ENCODE assay signal across 9 cellular contexts in the genomic region with DNA sequence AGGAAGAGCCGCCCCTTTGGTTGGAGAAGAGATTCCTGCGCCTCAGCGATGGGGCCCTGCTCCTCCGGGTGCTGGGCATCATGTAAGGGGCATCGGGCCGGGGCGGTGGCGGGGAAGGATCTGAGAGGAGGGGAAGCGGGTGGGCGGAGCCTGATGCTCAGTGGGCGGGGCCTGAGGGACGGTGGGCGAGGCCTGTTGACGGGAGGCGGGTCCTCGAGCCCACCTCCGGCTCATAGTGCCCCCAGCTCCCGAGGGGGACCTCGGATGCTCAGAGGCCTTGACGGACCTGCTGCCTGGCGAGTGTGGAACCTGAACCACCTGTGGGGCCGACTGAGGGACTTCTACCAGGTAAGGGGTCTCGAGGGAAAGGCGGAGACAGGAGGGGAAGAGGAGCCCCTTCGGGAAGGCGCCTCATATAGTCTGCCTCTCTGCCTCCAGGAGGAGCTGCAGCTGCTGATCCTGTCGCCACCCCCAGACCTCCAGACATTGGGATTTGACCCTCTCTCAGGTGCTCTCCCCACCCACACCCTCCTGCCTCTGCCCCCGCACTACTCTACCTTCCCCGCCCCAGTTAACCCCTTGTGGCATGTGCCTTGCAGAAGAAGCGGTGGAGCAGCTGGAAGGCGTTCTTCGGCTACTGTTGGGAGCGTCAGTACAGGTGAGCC. TPM values are rescaled to one million over a fixed set of nuclear protein-coding genes. Genes with fewer than 3 reads are reported as not detected.
DNase-seq lines count a peak whose midpoint lies in the region; ATAC-seq and TF ChIP-seq lines count a peak whose summit lies in the region.
"Had no signal": no experiment of that assay in that cellular context is flagged by ENCODE, and none has a peak within 500 bp of the region (broad histone marks: within the 10 kb centered on the region; RNA-seq: fewer than 3 reads in every experiment).

No MANE protein-coding gene starts in this region.

- no peaks in the 10 kb centered on the region for H3K36me3 ChIP-seq in ES-I3 (ENCODE audit: insufficient read depth, low read length)
- no peaks in the 10 kb centered on the region for H3K36me3 ChIP-seq in gastrocnemius medialis
- H3K36me3 ChIP-seq: HAP-1 had no signal

- no peaks in the 10 kb centered on the region for H3K27me3 ChIP-seq in gastrocnemius medialis

- intact Hi-C loops in gastrocnemius medialis (cut with DNase I; ENCODE audit: low total_unique reads) = loop anchor here (5.0 kb wide), 1 partner anchor 34 kb away; a partner anchor contains a TSS

- in situ Hi-C loops in gastrocnemius medialis (cut with MboI; ENCODE audit: low sequenced_read_pairs in 4 of 4) = no loop called here

- H3K27ac ChIP-seq in skin epidermis (peak overlapping the region in 16 of 21 experiments; percentile 24 to 89 (median 72)), gastrocnemius medialis (no peak overlapping the region)

- H3K4me3 ChIP-seq in skin epidermis (peak overlapping the region; percentile 19 to 33 (median 30)), gastrocnemius medialis (peak overlapping the region in 1 of 4 donors; percentile 13)
- H3K4me3 ChIP-seq: HAP-1 had no signal

- peak overlapping the region; percentile 82 for H3K9ac ChIP-seq in ES-I3 (ENCODE audit: low read depth, low read length)

- no peaks in the 10 kb centered on the region for H3K9me3 ChIP-seq in ES-I3 (ENCODE audit: control insufficient read depth, insufficient read depth, low read length)
- no peaks in the 10 kb centered on the region for H3K9me3 ChIP-seq in gastrocnemius medialis
- H3K9me3 ChIP-seq: HAP-1 had no signal

- TF ChIP-seq CTCF in gastrocnemius medialis (IDR thresholded peaks at IDR 0.05 in 4 of 5, conservative IDR thresholded peaks at IDR 0.05 in 1 of 5) = no peak

- peak; percentile 66 to 79 for DNase-seq in activated CD4-positive, alpha-beta T cell treated with anti-CD3 and anti-CD28 coated beads for 24 hours (ENCODE audit: low read depth in 2 of 2)
- peak; percentile 78 for DNase-seq in effector CD8-positive, alpha-beta T cell (lab: John Stamatoyannopoulos, UW)
- DNase-seq in AML-193 (lab: John Stamatoyannopoulos, UW) (no peak), gastrocnemius medialis (no peak)

- no peak for TF ChIP-seq POLR2A in gastrocnemius medialis (IDR thresholded peaks at IDR 0.05)

- H3K4me1 ChIP-seq in ES-I3 (ENCODE audit: insufficient read depth, low read length) (peaks cover 7% of the 10 kb centered on the region; the same call in 1 of the 2 replicates), gastrocnemius medialis (peaks cover 0 to 4% of the 10 kb centered on the region in 2 donors)

- peak; percentile 29 for ATAC-seq in HG03135 (IDR thresholded peaks at IDR 0.05; ENCODE audit: unreplicated experiment)
- ATAC-seq in HG02623 (IDR thresholded peaks at IDR 0.05; ENCODE audit: unreplicated experiment) = no peak
- no peak for ATAC-seq in gastrocnemius medialis

RNA-seq across cellular contexts. Expression of a gene that starts 0.8 kb away (rescaled TPM):
- total RNA-seq in gastrocnemius medialis = 1 to 10 TPM in 3 of 4 donors, under 1 TPM in 1; 0.98 to 5.2 (median 2.1) TPM

RNA-seq across cellular contexts. Expression of a gene that starts 18.2 kb away (rescaled TPM):
- 10 to 100 TPM; 16.6 to 27.0 (median 17.2) TPM for total RNA-seq in gastrocnemius medialis

RNA-seq across cellular contexts. Expression of a gene that starts 22.9 kb away (rescaled TPM):
- 100 to 1,000 TPM; 170 to 257 (median 219) TPM for total RNA-seq in gastrocnemius medialis

RNA-seq across cellular contexts. Expression of a gene that starts 23.4 kb away (rescaled TPM):
- total RNA-seq in gastrocnemius medialis = 100 to 1,000 TPM; 133 to 226 (median 194) TPM

RNA-seq across cellular contexts. Expression of a gene that starts 35.5 kb away (rescaled TPM):
- total RNA-seq in gastrocnemius medialis = 100 to 1,000 TPM; 192 to 471 (median 260) TPM

Comparison
In these comparisons a context has a peak if more than half of its experiments do, and no peak if none do; other contexts are left out.
1. DNase-seq: peak in activated CD4-positive, alpha-beta T cell treated with anti-CD3 and anti-CD28 coated beads for 24 hours (2 of 2) and effector CD8-positive, alpha-beta T cell (single experiment); none in AML-193 (0 of 2) and gastrocnemius medialis (0 of 2).
2. H3K27ac ChIP-seq: peak in skin epidermis (16 of 21); none in gastrocnemius medialis (0 of 4).